In the genomic region with DNA sequence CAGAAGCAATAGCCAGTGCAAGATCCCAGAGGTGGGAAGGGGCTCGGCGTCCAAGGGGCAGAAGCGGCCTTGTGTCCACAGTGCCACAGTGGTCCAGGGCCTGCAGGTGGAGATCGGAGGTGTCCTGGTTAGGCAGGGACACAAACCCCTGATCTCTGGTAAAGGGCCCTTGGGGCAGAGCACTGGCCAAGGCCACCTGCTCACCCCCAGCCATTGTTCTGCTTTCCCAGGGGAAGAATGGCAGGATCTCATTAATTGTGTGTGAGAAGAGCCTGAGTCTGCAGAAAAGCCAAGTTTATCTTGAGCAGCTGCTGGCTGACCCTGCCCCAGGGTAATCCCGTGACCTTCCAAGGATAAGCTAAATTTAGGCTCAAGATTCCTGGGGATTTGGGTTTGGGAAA, we compare ENCODE assay signal across 27 cellular contexts. TPM values are rescaled to one million over a fixed set of nuclear protein-coding genes. Genes with fewer than 3 reads are reported as not detected.
DNase-seq lines count a peak whose midpoint lies in the region; ATAC-seq and TF ChIP-seq lines count a peak whose summit lies in the region.
"Had no signal": no experiment of that assay in that cellular context is flagged by ENCODE, and none has a peak within 500 bp of the region (broad histone marks: within the 10 kb centered on the region; RNA-seq: fewer than 3 reads in every experiment).

No MANE protein-coding gene starts in this region.

- TF ChIP-seq CTCF in glutamatergic neuron (IDR thresholded peaks at IDR 0.05; ENCODE audit: partially characterized antibody, unreplicated experiment) = no peak
- TF ChIP-seq CTCF in prostate gland (IDR thresholded peaks at IDR 0.05) = no peak

- H3K9ac ChIP-seq in Karpas-422 (ENCODE audit: low read length) = peak overlapping the region; percentile 21; the same call in 1 of the 2 replicates

- H3K27ac Mint-ChIP-seq in glutamatergic neuron (ENCODE audit: unreplicated experiment) = peak overlapping the region; percentile 44
- no peak overlapping the region for H3K27ac Mint-ChIP-seq in activated CD4-positive, alpha-beta T cell treated with anti-CD3 and anti-CD28 coated beads for 36 hours
- H3K27ac Mint-ChIP-seq: activated naive CD4-positive, alpha-beta T cell treated with anti-CD3 and anti-CD28 coated beads, Interleukin-2, amount 50 U/mL, for 24 hours; naive B cell; stimulated activated memory B cell treated with anti-CD40 and anti-IgM and Interleukin-4, amounts not matched to agents 10 μg/mL and 1 μg/mL and 100 μg/mL, for 72 hours had no signal

- no peaks in the 10 kb centered on the region for H4K20me1 ChIP-seq in Karpas-422 (ENCODE audit: insufficient read depth, low read depth, low read length)

- peak overlapping the region; percentile 41 for H3K4me3 Mint-ChIP-seq in glutamatergic neuron (ENCODE audit: unreplicated experiment)
- H3K4me3 Mint-ChIP-seq in activated CD4-positive, alpha-beta T cell treated with anti-CD3 and anti-CD28 coated beads for 36 hours = no peak overlapping the region
- H3K4me3 Mint-ChIP-seq: activated naive CD4-positive, alpha-beta T cell treated with anti-CD3 and anti-CD28 coated beads, Interleukin-2, amount 50 U/mL, for 24 hours; activated T-cell treated with anti-CD3 and anti-CD28 coated beads, Interleukin-2, amount 50 U/mL, for 4 hours; CD14-positive monocyte; stimulated activated memory B cell treated with anti-CD40 and anti-IgM and Interleukin-4, amounts not matched to agents 10 μg/mL and 1 μg/mL and 100 μg/mL, for 72 hours had no signal

- H3K27me3 ChIP-seq in Karpas-422 (ENCODE audit: low read length) (no peaks in the 10 kb centered on the region), prostate gland (replicated peaks; ENCODE audit: insufficient read depth) (peaks cover 8% of the 10 kb centered on the region)

- no peaks in the 10 kb centered on the region for H3K9me2 ChIP-seq in Karpas-422 (replicated peaks; ENCODE audit: insufficient read depth, low read length)

- H3K9me3 Mint-ChIP-seq in glutamatergic neuron (ENCODE audit: unreplicated experiment) = peaks cover 3% of the 10 kb centered on the region
- no peaks in the 10 kb centered on the region for H3K9me3 Mint-ChIP-seq in activated CD4-positive, alpha-beta T cell treated with anti-CD3 and anti-CD28 coated beads for 36 hours (ENCODE audit: low read depth)
- H3K9me3 Mint-ChIP-seq: activated naive CD4-positive, alpha-beta T cell treated with anti-CD3 and anti-CD28 coated beads, Interleukin-2, amount 50 U/mL, for 24 hours; activated T-cell treated with anti-CD3 and anti-CD28 coated beads, Interleukin-2, amount 50 U/mL, for 4 hours; naive B cell; stimulated activated memory B cell treated with anti-CD40 and anti-IgM and Interleukin-4, amounts not matched to agents 10 μg/mL and 1 μg/mL and 100 μg/mL, for 72 hours had no signal

- H3K4me3 ChIP-seq in Karpas-422 (ENCODE audit: low read length) = no peak overlapping the region
- H3K4me3 ChIP-seq in prostate gland = no peak overlapping the region
- H3K4me3 ChIP-seq: sigmoid colon had no signal

- H3K9me3 ChIP-seq in Karpas-422 (ENCODE audit: low read length) (no peaks in the 10 kb centered on the region), prostate gland (no peaks in the 10 kb centered on the region)
- H3K9me3 ChIP-seq: sigmoid colon had no signal

- POLR2A ChIA-PET in activated CD4-positive, alpha-beta T cell treated with anti-CD3 and anti-CD28 coated beads for 36 hours (lab: Charles Lee) = interaction anchor here (0.6 kb wide), 1 partner anchor 11 kb away, joined by 3 read pairs; no protein-coding TSS in a partner anchor

- H2AFZ ChIP-seq in Karpas-422 (ENCODE audit: low read length) = no peak overlapping the region

- DNase-seq in Karpas-422 (no peak), NCI-H82 treated with DMSO at 0.1 percent for 48 hours (lab: John Stamatoyannopoulos, UW; ENCODE audit: unreplicated experiment) (peak; percentile 31), glutamatergic neuron (no peak), posterior vena cava (ENCODE audit: low spot score) (peak; percentile 25), prostate gland (ENCODE audit: low spot score) (no peak), left colon (no peak)
- DNase-seq in activated CD4-positive, alpha-beta T cell treated with anti-CD3 and anti-CD28 coated beads for 36 hours = no peak
- DNase-seq in central memory CD4-positive, alpha-beta T cell = no peak
- DNase-seq: activated CD4-positive, alpha-beta T cell treated with anti-CD3 and anti-CD28 coated beads for 1 hour; activated T-cell treated with anti-CD3 and anti-CD28 coated beads, Interleukin-2, amount 50 U/mL, for 4 hours; anterior cingulate cortex; caudate nucleus; hippocampal formation; naive B cell; NCI-H1417 treated with DMSO at 0.1 percent for 48 hours; NCI-H510A; sigmoid colon; SW 1271 had no signal

- H3K79me2 ChIP-seq in Karpas-422 (ENCODE audit: low read length) = no peaks in the 10 kb centered on the region

- 95% methylated on average over 5 of the region's 5 CpGs for WGBS in prostate gland

- H3K27ac ChIP-seq in Karpas-422 (ENCODE audit: low read length) = no peak overlapping the region
- H3K27ac ChIP-seq in prostate gland = no peak overlapping the region
- H3K27ac ChIP-seq: epithelial cell of prostate, HL-60, RWPE1, sigmoid colon had no signal

- H3K36me3 Mint-ChIP-seq in glutamatergic neuron (ENCODE audit: unreplicated experiment) = no peaks in the 10 kb centered on the region
- H3K36me3 Mint-ChIP-seq in activated CD4-positive, alpha-beta T cell treated with anti-CD3 and anti-CD28 coated beads for 36 hours (ENCODE audit: low read depth) = no peaks in the 10 kb centered on the region
- H3K36me3 Mint-ChIP-seq: activated naive CD4-positive, alpha-beta T cell treated with anti-CD3 and anti-CD28 coated beads, Interleukin-2, amount 50 U/mL, for 24 hours; CD14-positive monocyte; naive B cell; stimulated activated memory B cell treated with anti-CD40 and anti-IgM and Interleukin-4, amounts not matched to agents 10 μg/mL and 1 μg/mL and 100 μg/mL, for 72 hours had no signal

- H3K36me3 ChIP-seq in Karpas-422 (ENCODE audit: insufficient read depth, low read length) = no peaks in the 10 kb centered on the region
- no peaks in the 10 kb centered on the region for H3K36me3 ChIP-seq in prostate gland
- H3K36me3 ChIP-seq: sigmoid colon had no signal

- no peak for ATAC-seq in activated CD4-positive, alpha-beta T cell treated with anti-CD3 and anti-CD28 coated beads for 36 hours
- ATAC-seq in left colon = no peak
- ATAC-seq: activated T-cell treated with anti-CD3 and anti-CD28 coated beads, Interleukin-2, amount 50 U/mL, for 4 hours; stimulated activated memory B cell treated with anti-CD40 and anti-IgM and Interleukin-4, amounts not matched to agents 10 μg/mL and 1 μg/mL and 100 μg/mL, for 72 hours had no signal

- intact Hi-C loops in posterior vena cava (cut with DNase I) = no loop called here
- intact Hi-C loops in activated CD4-positive, alpha-beta T cell treated with anti-CD3 and anti-CD28 coated beads for 36 hours (cut with DNase I, micrococcal nuclease) = no loop called here
- intact Hi-C loops in prostate gland (cut with DNase I) = no loop called here
- intact Hi-C loops in left colon (cut with DNase I, micrococcal nuclease) = no loop called here

- CTCF ChIA-PET in activated CD4-positive, alpha-beta T cell treated with anti-CD3 and anti-CD28 coated beads for 36 hours (lab: Charles Lee) = interaction anchor here (1.2 to 1.5 kb wide), 2 partner anchors 13 to 102 kb away, joined by 3 to 9 read pairs; no protein-coding TSS in a partner anchor

- H3K27me3 Mint-ChIP-seq in glutamatergic neuron (ENCODE audit: unreplicated experiment) = peaks cover 12% of the 10 kb centered on the region
- H3K27me3 Mint-ChIP-seq in activated CD4-positive, alpha-beta T cell treated with anti-CD3 and anti-CD28 coated beads for 36 hours = peaks cover 26% of the 10 kb centered on the region

- H3K4me1 Mint-ChIP-seq in glutamatergic neuron (ENCODE audit: low read depth, unreplicated experiment) = peaks cover 7% of the 10 kb centered on the region
- peaks cover 5% of the 10 kb centered on the region for H3K4me1 Mint-ChIP-seq in activated CD4-positive, alpha-beta T cell treated with anti-CD3 and anti-CD28 coated beads for 36 hours

- H3K4me1 ChIP-seq in Karpas-422 (ENCODE audit: low read length) = peaks cover 20% of the 10 kb centered on the region
- no peaks in the 10 kb centered on the region for H3K4me1 ChIP-seq in prostate gland (replicated peaks)

- no peak overlapping the region for H3K4me2 ChIP-seq in Karpas-422 (ENCODE audit: low read depth, low read length, poor library complexity, severe bottlenecking)

- no peak for TF ChIP-seq POLR2A in prostate gland (IDR thresholded peaks at IDR 0.05)

RNA-seq across cellular contexts. Expression of gene CLDN5, which starts 3.1 kb away (rescaled TPM):
- total RNA-seq in Karpas-422 (2014; rRNA removed; shearing (Covaris generic); ENCODE audit: low replicate concordance) = not detected in 2 replicates
- 7.4 TPM for total RNA-seq in glutamatergic neuron (ENCODE audit: unreplicated experiment)
- total RNA-seq in posterior vena cava = 10 to 100 TPM; 36.4 to 70.1 TPM
- total RNA-seq in activated CD4-positive, alpha-beta T cell treated with anti-CD3 and anti-CD28 coated beads for 36 hours = not detected
- 10 to 100 TPM; 31.9 to 46.9 TPM for total RNA-seq in prostate gland
- 10 to 100 TPM; 18.6 to 27.7 TPM for total RNA-seq in left colon
- total RNA-seq: activated CD8-positive, alpha-beta memory T cell treated with anti-CD3 and anti-CD28 coated beads for 36 hours; MCF 10A; osteocyte had no signal

RNA-seq across cellular contexts. Expression of gene CDC45, which starts 47.6 kb away (rescaled TPM):
- total RNA-seq in Karpas-422 (2014; rRNA removed; shearing (Covaris generic); ENCODE audit: low replicate concordance) = 28.1 and 36.5 TPM in 2 replicates
- 3.5 TPM for total RNA-seq in glutamatergic neuron (ENCODE audit: unreplicated experiment)
- total RNA-seq in posterior vena cava = 1 to 10 TPM in 1 of 2 donors, under 1 TPM in 1; 0.71 to 1.7 TPM
- total RNA-seq in activated CD4-positive, alpha-beta T cell treated with anti-CD3 and anti-CD28 coated beads for 36 hours = 100 to 1,000 TPM; 103 to 111 TPM
- total RNA-seq in prostate gland = 10 to 100 TPM in 1 of 2 donors, 1 to 10 TPM in 1; 2.0 to 11.5 TPM
- total RNA-seq in left colon = 1 to 10 TPM; 2.7 to 7.0 TPM

RNA-seq across cellular contexts. Expression of gene UFD1, which starts 48.3 kb away (rescaled TPM):
- total RNA-seq in Karpas-422 (2014; rRNA removed; shearing (Covaris generic); ENCODE audit: low replicate concordance) = 91.5 and 94.9 TPM in 2 replicates
- total RNA-seq in glutamatergic neuron (ENCODE audit: unreplicated experiment) (48.0 TPM), posterior vena cava (10 to 100 TPM; 43.5 to 51.1 TPM), prostate gland (10 to 100 TPM; 29.9 to 38.2 TPM), left colon (10 to 100 TPM; 48.8 to 51.8 TPM)
- total RNA-seq in activated CD4-positive, alpha-beta T cell treated with anti-CD3 and anti-CD28 coated beads for 36 hours = 100 to 1,000 TPM in 1 of 2 experiments, 10 to 100 TPM in 1; 78.4 to 109 TPM

Comparison
In these comparisons a context has a peak if more than half of its experiments do, and no peak if none do; other contexts are left out.
1. DNase-seq: peak in NCI-H82 treated with DMSO at 0.1 percent for 48 hours (single experiment) and posterior vena cava (single experiment); none in Karpas-422 (single experiment), glutamatergic neuron (single experiment), activated CD4-positive, alpha-beta T cell treated with anti-CD3 and anti-CD28 coated beads for 36 hours (single experiment), prostate gland (single experiment), left colon (0 of 2) and central memory CD4-positive, alpha-beta T cell (single experiment).